ENCODE assay signal across 8 cellular contexts in the genomic region with DNA sequence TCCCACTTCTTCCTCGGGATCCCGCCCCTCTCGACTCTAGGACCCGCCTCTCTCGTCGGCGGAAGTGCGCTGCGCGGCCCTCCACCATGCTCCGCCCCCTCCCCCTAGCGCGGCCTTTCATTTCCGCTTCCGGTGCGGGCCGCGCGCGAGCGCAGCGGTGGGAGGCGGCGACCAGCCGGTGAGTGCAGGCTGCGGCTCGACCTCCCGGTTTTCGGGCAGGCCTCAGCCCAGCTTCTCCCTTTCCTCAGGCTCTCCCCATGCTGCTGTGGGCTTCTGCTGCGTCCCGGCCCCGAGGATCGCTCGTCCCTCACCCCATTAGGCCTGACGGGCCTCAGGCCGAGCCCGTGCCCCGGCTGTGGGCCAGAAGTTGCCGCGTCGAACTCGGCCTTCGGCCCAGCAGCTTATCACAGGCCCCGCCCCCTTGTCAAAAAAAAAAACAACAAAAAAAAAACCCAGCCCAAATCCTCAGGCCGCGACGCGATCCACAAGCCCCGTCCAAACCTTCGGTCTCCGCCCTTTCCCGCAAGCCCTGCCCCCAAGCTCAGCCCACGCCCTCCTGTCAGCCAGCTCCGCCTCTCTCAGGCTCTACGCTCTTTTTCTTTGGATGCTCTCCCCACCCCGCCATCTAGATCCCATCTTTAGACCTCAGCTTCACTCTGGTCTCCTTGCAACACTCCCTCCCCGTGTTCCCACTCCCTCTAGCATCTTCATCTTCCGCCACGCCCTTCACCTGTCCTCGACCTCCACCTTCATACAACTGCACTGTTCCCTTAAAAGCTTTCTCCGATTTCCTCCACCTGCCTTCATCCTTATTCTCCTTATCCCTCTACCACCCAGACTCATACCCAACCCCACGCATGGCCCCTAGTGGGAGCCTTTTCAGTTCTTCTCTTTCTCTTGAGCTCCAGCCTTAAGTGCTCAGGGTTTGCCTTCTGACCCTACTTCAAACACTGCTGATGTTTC.
DNase-seq lines count a peak whose midpoint lies in the region; ATAC-seq and TF ChIP-seq lines count a peak whose summit lies in the region.

A gene with protein sequence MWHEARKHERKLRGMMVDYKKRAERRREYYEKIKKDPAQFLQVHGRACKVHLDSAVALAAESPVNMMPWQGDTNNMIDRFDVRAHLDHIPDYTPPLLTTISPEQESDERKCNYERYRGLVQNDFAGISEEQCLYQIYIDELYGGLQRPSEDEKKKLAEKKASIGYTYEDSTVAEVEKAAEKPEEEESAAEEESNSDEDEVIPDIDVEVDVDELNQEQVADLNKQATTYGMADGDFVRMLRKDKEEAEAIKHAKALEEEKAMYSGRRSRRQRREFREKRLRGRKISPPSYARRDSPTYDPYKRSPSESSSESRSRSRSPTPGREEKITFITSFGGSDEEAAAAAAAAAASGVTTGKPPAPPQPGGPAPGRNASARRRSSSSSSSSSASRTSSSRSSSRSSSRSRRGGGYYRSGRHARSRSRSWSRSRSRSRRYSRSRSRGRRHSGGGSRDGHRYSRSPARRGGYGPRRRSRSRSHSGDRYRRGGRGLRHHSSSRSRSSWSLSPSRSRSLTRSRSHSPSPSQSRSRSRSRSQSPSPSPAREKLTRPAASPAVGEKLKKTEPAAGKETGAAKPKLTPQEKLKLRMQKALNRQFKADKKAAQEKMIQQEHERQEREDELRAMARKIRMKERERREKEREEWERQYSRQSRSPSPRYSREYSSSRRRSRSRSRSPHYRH (plus strand): TSS at position 115 of the 963 bp plus-strand sequence. CDS start 1,168 bp downstream, outside the sequence.

- H3K27me3 Mint-ChIP-seq in nephron progenitor cell (ENCODE audit: low read depth, poor library complexity) = no peaks in the 10 kb centered on the region
- no peaks in the 10 kb centered on the region for H3K27me3 Mint-ChIP-seq in stimulated activated naive CD8-positive, alpha-beta T cell treated with anti-CD3 and anti-CD28 coated beads, Interleukin-15, Interleukin-2, amounts not matched to agents 100 ng/mL and 50 ng/mL, for 24 hours

- H3K9me3 Mint-ChIP-seq in nephron progenitor cell = no peaks in the 10 kb centered on the region
- no peaks in the 10 kb centered on the region for H3K9me3 Mint-ChIP-seq in stimulated activated naive CD8-positive, alpha-beta T cell treated with anti-CD3 and anti-CD28 coated beads, Interleukin-15, Interleukin-2, amounts not matched to agents 100 ng/mL and 50 ng/mL, for 24 hours

- H3K4me3 Mint-ChIP-seq in nephron progenitor cell = peak within 1 kb of the TSS; percentile 98
- peak within 1 kb of the TSS; percentile 92 for H3K4me3 Mint-ChIP-seq in stimulated activated naive CD8-positive, alpha-beta T cell treated with anti-CD3 and anti-CD28 coated beads, Interleukin-15, Interleukin-2, amounts not matched to agents 100 ng/mL and 50 ng/mL, for 24 hours

- peaks cover 22% of the 10 kb centered on the region for H3K36me3 Mint-ChIP-seq in nephron progenitor cell (ENCODE audit: low read depth)
- peaks cover 52% of the 10 kb centered on the region for H3K36me3 Mint-ChIP-seq in stimulated activated naive CD8-positive, alpha-beta T cell treated with anti-CD3 and anti-CD28 coated beads, Interleukin-15, Interleukin-2, amounts not matched to agents 100 ng/mL and 50 ng/mL, for 24 hours (ENCODE audit: low read depth)

- H3K4me1 Mint-ChIP-seq in nephron progenitor cell = peaks cover 30% of the 10 kb centered on the region
- peaks cover 33% of the 10 kb centered on the region for H3K4me1 Mint-ChIP-seq in stimulated activated naive CD8-positive, alpha-beta T cell treated with anti-CD3 and anti-CD28 coated beads, Interleukin-15, Interleukin-2, amounts not matched to agents 100 ng/mL and 50 ng/mL, for 24 hours (ENCODE audit: low read depth)

- DNase-seq in DMS79 (lab: John Stamatoyannopoulos, UW) (peak; percentile 67), Kasumi-1 (lab: John Stamatoyannopoulos, UW) (peak; percentile 89 to 91), RPMI8226 (peak; percentile 89), fibroblast of pulmonary artery (ENCODE audit: low read depth) (peak; percentile 92), nephron progenitor cell (peak; percentile 93)
- peak; percentile 83 for DNase-seq in activated T-helper 9 cell treated with anti-CD3 and anti-CD28 coated beads, Interleukin-2, amount 50 U/mL, for 16 hours (ENCODE audit: low read depth)

- H3K4me3 ChIP-seq in fibroblast of pulmonary artery (replicated peaks; ENCODE audit: low read depth, low read length) = peak within 1 kb of the TSS; percentile 75

- H3K27ac Mint-ChIP-seq in nephron progenitor cell = peak within 1 kb of the TSS; percentile 94
- peak within 1 kb of the TSS; percentile 91 for H3K27ac Mint-ChIP-seq in stimulated activated naive CD8-positive, alpha-beta T cell treated with anti-CD3 and anti-CD28 coated beads, Interleukin-15, Interleukin-2, amounts not matched to agents 100 ng/mL and 50 ng/mL, for 24 hours

- ATAC-seq in GM21786 (IDR thresholded peaks at IDR 0.05; ENCODE audit: unreplicated experiment) = peak; percentile 78

- TF ChIP-seq CTCF in fibroblast of pulmonary artery (IDR thresholded peaks at IDR 0.05; ENCODE audit: low read length, missing control alignments) (no peak), nephron progenitor cell (IDR thresholded peaks at IDR 0.05) (no peak)

Comparison
In these comparisons a context has a peak if more than half of its experiments do, and no peak if none do; other contexts are left out.
1. Peak in every context shown above with its lines: DNase-seq, ATAC-seq and H3K4me3 ChIP-seq.